ENCODE assay signal across 6 cellular contexts in the genomic region with DNA sequence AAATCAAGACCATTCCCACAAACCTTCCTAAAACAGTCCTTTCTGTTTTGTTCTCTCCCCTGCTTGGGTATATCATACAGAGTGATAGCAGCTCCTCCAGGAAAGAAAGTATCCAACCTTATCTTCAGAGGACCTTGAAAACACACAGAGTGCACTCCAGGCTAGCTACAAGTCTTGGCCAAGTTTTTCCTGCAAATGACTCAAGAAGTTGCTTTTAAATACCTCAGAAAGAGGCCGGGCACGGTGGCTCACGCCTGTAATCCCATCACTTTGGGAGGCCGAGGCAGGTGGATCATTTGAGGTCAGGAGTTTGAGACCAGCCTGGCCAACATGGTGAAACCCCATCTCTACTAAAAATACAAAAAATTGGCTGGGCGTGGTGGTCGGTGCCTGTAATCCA. TPM values are rescaled to one million over a fixed set of nuclear protein-coding genes. Genes with fewer than 3 reads are reported as not detected.
"Had no signal": no experiment of that assay in that cellular context is flagged by ENCODE, and none has a peak within 500 bp of the region (broad histone marks: within the 10 kb centered on the region; RNA-seq: fewer than 3 reads in every experiment).

No MANE protein-coding gene starts in this region.

RNA-seq across cellular contexts. Expression of a gene that starts 14.9 kb away (rescaled TPM):
- total RNA-seq: aorta, body of pancreas, chondrocyte, endothelial cell of umbilical vein, glomerular endothelial cell had no signal
- polyA plus RNA-seq: aorta, fibroblast of lung had no signal
